In genomic region chr3:71492566-71492965, GRCh38 we compare ENCODE assay signal across 16 cellular contexts.
A peak's percentile ranks its signal among the peaks of the same experiment; 100 is the strongest.
DNase-seq lines count a peak whose midpoint lies in the region; ATAC-seq, FAIRE-seq and TF ChIP-seq lines count a peak whose summit lies in the region.
"Had no signal": no experiment of that assay in that cellular context is flagged by ENCODE, and none has a peak within 500 bp of the region (broad histone marks: within the 10 kb centered on the region; RNA-seq: fewer than 3 reads in every experiment).

No MANE protein-coding gene starts in this region.

- H3K27me3 Mint-ChIP-seq in activated naive CD4-positive, alpha-beta T cell treated with anti-CD3 and anti-CD28 coated beads, Interleukin-2, amount 50 U/mL, for 24 hours, result no peaks in the 10 kb centered on the region
- peaks cover 8% of the 10 kb centered on the region for H3K27me3 Mint-ChIP-seq in T-helper 1 cell treated with Interleukin-12 subunit alpha and Interleukin-12 subunit beta and Interleukin-4 antibody, amounts not matched to agents 30 μg/mL and 1 μg/mL, for 36 hours (ENCODE audit: low read depth)
- H3K27me3 Mint-ChIP-seq in astrocyte (ENCODE audit: low read depth, unreplicated experiment), result no peaks in the 10 kb centered on the region

- no peak for DNase-seq in activated naive CD4-positive, alpha-beta T cell treated with Interleukin-2 at 50 U/mL for 16 hours
- DNase-seq in astrocyte (ENCODE audit: low read depth) (no peak), NCI-H128 (lab: John Stamatoyannopoulos, UW; ENCODE audit: unreplicated experiment) (no peak), A172 (ENCODE audit: low spot score) (no peak)
- DNase-seq in stimulated activated effector memory CD8-positive, alpha-beta T cell treated with anti-CD3 and anti-CD28 coated beads, Interleukin-12 subunit alpha, Interleukin-12 subunit beta, amount 100 ng/mL, for 72 hours (ENCODE audit: low spot score in 2 of 2), result no peak
- DNase-seq: glutamatergic neuron, NCI-H2029 treated with DMSO at 0.1 percent for 48 hours, NCI-H446 treated with DMSO at 0.1 percent for 48 hours, SHP77, T1000 had no signal

- H3K4me3 ChIP-seq in astrocyte (ENCODE audit: insufficient read depth, low read depth, low read length), result no peak overlapping the region
- H3K4me3 ChIP-seq: GM23338, tibial nerve had no signal

- no peaks in the 10 kb centered on the region for H4K20me1 ChIP-seq in astrocyte (ENCODE audit: insufficient read depth, low read length)

- H3K27ac Mint-ChIP-seq in activated naive CD4-positive, alpha-beta T cell treated with anti-CD3 and anti-CD28 coated beads, Interleukin-2, amount 50 U/mL, for 24 hours, result peak overlapping the region; percentile 100
- H3K27ac Mint-ChIP-seq in T-helper 1 cell treated with Interleukin-12 subunit alpha and Interleukin-12 subunit beta and Interleukin-4 antibody, amounts not matched to agents 30 μg/mL and 1 μg/mL, for 36 hours, result peak overlapping the region; percentile 89
- H3K27ac Mint-ChIP-seq in astrocyte (ENCODE audit: unreplicated experiment), result peak overlapping the region; percentile 70
- H3K27ac Mint-ChIP-seq in stimulated activated effector memory CD8-positive, alpha-beta T cell treated with anti-CD3 and anti-CD28 coated beads, Interleukin-12 subunit alpha, Interleukin-12 subunit beta, amount 100 ng/mL, for 72 hours, result peak overlapping the region; percentile 86
- H3K27ac Mint-ChIP-seq: GM23338 had no signal

- peaks cover 20% of the 10 kb centered on the region for H3K4me1 ChIP-seq in astrocyte (ENCODE audit: insufficient read depth, low read length)

- H3K36me3 Mint-ChIP-seq in activated naive CD4-positive, alpha-beta T cell treated with anti-CD3 and anti-CD28 coated beads, Interleukin-2, amount 50 U/mL, for 24 hours, result peaks cover 19% of the 10 kb centered on the region
- peaks cover 31% of the 10 kb centered on the region for H3K36me3 Mint-ChIP-seq in T-helper 1 cell treated with Interleukin-12 subunit alpha and Interleukin-12 subunit beta and Interleukin-4 antibody, amounts not matched to agents 30 μg/mL and 1 μg/mL, for 36 hours (ENCODE audit: low read depth)
- H3K36me3 Mint-ChIP-seq in astrocyte (ENCODE audit: low read depth, unreplicated experiment), result peaks cover 36% of the 10 kb centered on the region
- peaks cover 12% of the 10 kb centered on the region for H3K36me3 Mint-ChIP-seq in stimulated activated effector memory CD8-positive, alpha-beta T cell treated with anti-CD3 and anti-CD28 coated beads, Interleukin-12 subunit alpha, Interleukin-12 subunit beta, amount 100 ng/mL, for 72 hours

- peak; percentile 33 for ATAC-seq in stimulated activated effector memory CD8-positive, alpha-beta T cell treated with anti-CD3 and anti-CD28 coated beads, Interleukin-12 subunit alpha, Interleukin-12 subunit beta, amount 100 ng/mL, for 72 hours
- ATAC-seq in HG02759 (IDR thresholded peaks at IDR 0.05; ENCODE audit: unreplicated experiment), result no peak
- ATAC-seq: GM23338 had no signal

- no peak overlapping the region for H2AFZ ChIP-seq in astrocyte (ENCODE audit: low read depth, low read length)
- H2AFZ ChIP-seq: GM23338, parathyroid adenoma had no signal

- H3K27me3 ChIP-seq in astrocyte (ENCODE audit: insufficient read depth, low read length), result no peaks in the 10 kb centered on the region
- H3K27me3 ChIP-seq: tibial nerve had no signal

- peaks cover 90% of the 10 kb centered on the region for H3K4me1 Mint-ChIP-seq in activated naive CD4-positive, alpha-beta T cell treated with anti-CD3 and anti-CD28 coated beads, Interleukin-2, amount 50 U/mL, for 24 hours
- H3K4me1 Mint-ChIP-seq in T-helper 1 cell treated with Interleukin-12 subunit alpha and Interleukin-12 subunit beta and Interleukin-4 antibody, amounts not matched to agents 30 μg/mL and 1 μg/mL, for 36 hours (ENCODE audit: low read depth), result peaks cover 48% of the 10 kb centered on the region
- peaks cover 26% of the 10 kb centered on the region for H3K4me1 Mint-ChIP-seq in astrocyte (ENCODE audit: low read depth, unreplicated experiment)
- peaks cover 49% of the 10 kb centered on the region for H3K4me1 Mint-ChIP-seq in stimulated activated effector memory CD8-positive, alpha-beta T cell treated with anti-CD3 and anti-CD28 coated beads, Interleukin-12 subunit alpha, Interleukin-12 subunit beta, amount 100 ng/mL, for 72 hours

- peaks cover 28% of the 10 kb centered on the region for H3K36me3 ChIP-seq in astrocyte (ENCODE audit: insufficient read depth, low read length)

- no peak for FAIRE-seq in astrocyte (lab: Jason Lieb, UNC)

- H3K79me2 ChIP-seq in astrocyte (ENCODE audit: insufficient read depth, low read length), result peaks cover 72% of the 10 kb centered on the region

- no peak overlapping the region for H3K27ac ChIP-seq in astrocyte (ENCODE audit: low read depth, low read length)
- H3K27ac ChIP-seq: parathyroid adenoma had no signal

- no peak for TF ChIP-seq CTCF in astrocyte (IDR thresholded peaks at IDR 0.05; ENCODE audit: insufficient read depth, low read depth, low read length)

- no peak overlapping the region for H3K9ac ChIP-seq in astrocyte (ENCODE audit: low read length)
- H3K9ac ChIP-seq: parathyroid adenoma had no signal

- H3K9me3 ChIP-seq in astrocyte (ENCODE audit: insufficient read depth, low read depth, low read length), result peaks cover 3% of the 10 kb centered on the region

- H3K4me2 ChIP-seq in astrocyte (ENCODE audit: low read length), result no peak overlapping the region
- H3K4me2 ChIP-seq: GM23338 had no signal

- peaks cover 12% of the 10 kb centered on the region for H3K9me3 Mint-ChIP-seq in activated naive CD4-positive, alpha-beta T cell treated with anti-CD3 and anti-CD28 coated beads, Interleukin-2, amount 50 U/mL, for 24 hours
- peaks cover 18% of the 10 kb centered on the region for H3K9me3 Mint-ChIP-seq in T-helper 1 cell treated with Interleukin-12 subunit alpha and Interleukin-12 subunit beta and Interleukin-4 antibody, amounts not matched to agents 30 μg/mL and 1 μg/mL, for 36 hours
- peaks cover 8% of the 10 kb centered on the region for H3K9me3 Mint-ChIP-seq in astrocyte (ENCODE audit: unreplicated experiment)
- peaks cover 5% of the 10 kb centered on the region for H3K9me3 Mint-ChIP-seq in stimulated activated effector memory CD8-positive, alpha-beta T cell treated with anti-CD3 and anti-CD28 coated beads, Interleukin-12 subunit alpha, Interleukin-12 subunit beta, amount 100 ng/mL, for 72 hours

- peak overlapping the region; percentile 97 for H3K4me3 Mint-ChIP-seq in activated naive CD4-positive, alpha-beta T cell treated with anti-CD3 and anti-CD28 coated beads, Interleukin-2, amount 50 U/mL, for 24 hours
- peak overlapping the region; percentile 74 for H3K4me3 Mint-ChIP-seq in T-helper 1 cell treated with Interleukin-12 subunit alpha and Interleukin-12 subunit beta and Interleukin-4 antibody, amounts not matched to agents 30 μg/mL and 1 μg/mL, for 36 hours
- no peak overlapping the region for H3K4me3 Mint-ChIP-seq in astrocyte (ENCODE audit: unreplicated experiment)
- H3K4me3 Mint-ChIP-seq in stimulated activated effector memory CD8-positive, alpha-beta T cell treated with anti-CD3 and anti-CD28 coated beads, Interleukin-12 subunit alpha, Interleukin-12 subunit beta, amount 100 ng/mL, for 72 hours, result peak overlapping the region; percentile 44
- H3K4me3 Mint-ChIP-seq: GM23338 had no signal
